In genomic region chr2:99569393-99569792, GRCh38 we compare ENCODE assay signal across 18 cellular contexts.
"Had no signal": no experiment of that assay in that cellular context is flagged by ENCODE, and none has a peak within 500 bp of the region (broad histone marks: within the 10 kb centered on the region; RNA-seq: fewer than 3 reads in every experiment).

No MANE protein-coding gene starts in this region.

- H3K4me1 Mint-ChIP-seq: activated CD4-positive, alpha-beta T cell treated with anti-CD3 and anti-CD28 coated beads, Interleukin-2, amount 10 ng/mL, durations not matched to agents 7 days and 5 days; activated naive CD8-positive, alpha-beta T cell treated with anti-CD3 and anti-CD28 coated beads, Interleukin-2, amount 10 ng/mL, durations not matched to agents 7 days and 5 days had no signal

- H3K27me3 Mint-ChIP-seq: activated CD4-positive, alpha-beta T cell treated with anti-CD3 and anti-CD28 coated beads, Interleukin-2, amount 10 ng/mL, durations not matched to agents 7 days and 5 days; activated T-cell treated with anti-CD3 and anti-CD28 coated beads, Interleukin-2, amount 50 U/mL, for 24 hours; stimulated activated naive CD8-positive, alpha-beta T cell treated with anti-CD3 and anti-CD28 coated beads, Interleukin-15, Interleukin-2, amounts not matched to agents 100 ng/mL and 50 ng/mL, for 24 hours had no signal

- H3K9me3 Mint-ChIP-seq: activated CD4-positive, alpha-beta T cell treated with anti-CD3 and anti-CD28 coated beads, Interleukin-2, amount 10 ng/mL, durations not matched to agents 7 days and 5 days; activated naive CD8-positive, alpha-beta T cell treated with anti-CD3 and anti-CD28 coated beads, Interleukin-2, amount 10 ng/mL, durations not matched to agents 7 days and 5 days; activated T-cell treated with anti-CD3 and anti-CD28 coated beads, Interleukin-2, amount 50 U/mL, for 24 hours; activated T-helper 2 cell treated with anti-CD3 and anti-CD28 coated beads, Interferon-gamma antibody, Interleukin-2, Interleukin-4, amounts not matched to agents 10 μg/mL and 5 μg/mL and 100 μg/mL, durations not matched to agents 14 hours and 24 hours and 36 hours; neural crest cell; stimulated activated naive CD8-positive, alpha-beta T cell treated with anti-CD3 and anti-CD28 coated beads, Interleukin-15, Interleukin-2, amounts not matched to agents 100 ng/mL and 50 ng/mL, for 24 hours had no signal

- H3K36me3 Mint-ChIP-seq: activated naive CD8-positive, alpha-beta T cell treated with anti-CD3 and anti-CD28 coated beads, Interleukin-2, amount 10 ng/mL, durations not matched to agents 7 days and 5 days had no signal

- DNase-seq: activated CD4-positive, alpha-beta T cell treated with anti-CD3 and anti-CD28 coated beads, Interleukin-2, amount 10 ng/mL, durations not matched to agents 7 days and 5 days; activated CD8-positive, alpha-beta T cell treated with anti-CD3 and anti-CD28 coated beads, Interleukin-2, amount 10 ng/mL, durations not matched to agents 7 days and 5 days; activated naive CD4-positive, alpha-beta T cell treated with Interleukin-2 at 50 U/mL for 16 hours; activated naive CD8-positive, alpha-beta T cell treated with anti-CD3 and anti-CD28 coated beads, Interleukin-2, amount 10 ng/mL, durations not matched to agents 7 days and 5 days; activated T-cell treated with anti-CD3 and anti-CD28 coated beads, Interleukin-2, amount 50 U/mL, for 24 hours; amygdala; caudate nucleus; foreskin melanocyte; glutamatergic neuron; kidney; left ventricle myocardium inferior; mammary epithelial cell; right cardiac atrium; T1000; trophoblast cell had no signal

- ATAC-seq: activated CD8-positive, alpha-beta T cell treated with anti-CD3 and anti-CD28 coated beads, Interleukin-2, amount 10 ng/mL, durations not matched to agents 7 days and 5 days; right cardiac atrium had no signal

- H3K4me3 Mint-ChIP-seq: activated CD4-positive, alpha-beta T cell treated with anti-CD3 and anti-CD28 coated beads, Interleukin-2, amount 10 ng/mL, durations not matched to agents 7 days and 5 days; activated CD8-positive, alpha-beta T cell treated with anti-CD3 and anti-CD28 coated beads, Interleukin-2, amount 10 ng/mL, durations not matched to agents 7 days and 5 days; activated naive CD8-positive, alpha-beta T cell treated with anti-CD3 and anti-CD28 coated beads, Interleukin-2, amount 10 ng/mL, durations not matched to agents 7 days and 5 days; activated T-cell treated with anti-CD3 and anti-CD28 coated beads, Interleukin-2, amount 50 U/mL, for 24 hours; neural crest cell; stimulated activated naive CD8-positive, alpha-beta T cell treated with anti-CD3 and anti-CD28 coated beads, Interleukin-15, Interleukin-2, amounts not matched to agents 100 ng/mL and 50 ng/mL, for 24 hours had no signal

- H3K27ac Mint-ChIP-seq: activated CD4-positive, alpha-beta T cell treated with anti-CD3 and anti-CD28 coated beads, Interleukin-2, amount 10 ng/mL, durations not matched to agents 7 days and 5 days; activated CD8-positive, alpha-beta T cell treated with anti-CD3 and anti-CD28 coated beads, Interleukin-2, amount 10 ng/mL, durations not matched to agents 7 days and 5 days; activated naive CD8-positive, alpha-beta T cell treated with anti-CD3 and anti-CD28 coated beads, Interleukin-2, amount 10 ng/mL, durations not matched to agents 7 days and 5 days; activated T-cell treated with anti-CD3 and anti-CD28 coated beads, Interleukin-2, amount 50 U/mL, for 24 hours; activated T-helper 2 cell treated with anti-CD3 and anti-CD28 coated beads, Interferon-gamma antibody, Interleukin-2, Interleukin-4, amounts not matched to agents 10 μg/mL and 5 μg/mL and 100 μg/mL, durations not matched to agents 14 hours and 24 hours and 36 hours; stimulated activated naive CD8-positive, alpha-beta T cell treated with anti-CD3 and anti-CD28 coated beads, Interleukin-15, Interleukin-2, amounts not matched to agents 100 ng/mL and 50 ng/mL, for 24 hours had no signal
